In the genomic region with DNA sequence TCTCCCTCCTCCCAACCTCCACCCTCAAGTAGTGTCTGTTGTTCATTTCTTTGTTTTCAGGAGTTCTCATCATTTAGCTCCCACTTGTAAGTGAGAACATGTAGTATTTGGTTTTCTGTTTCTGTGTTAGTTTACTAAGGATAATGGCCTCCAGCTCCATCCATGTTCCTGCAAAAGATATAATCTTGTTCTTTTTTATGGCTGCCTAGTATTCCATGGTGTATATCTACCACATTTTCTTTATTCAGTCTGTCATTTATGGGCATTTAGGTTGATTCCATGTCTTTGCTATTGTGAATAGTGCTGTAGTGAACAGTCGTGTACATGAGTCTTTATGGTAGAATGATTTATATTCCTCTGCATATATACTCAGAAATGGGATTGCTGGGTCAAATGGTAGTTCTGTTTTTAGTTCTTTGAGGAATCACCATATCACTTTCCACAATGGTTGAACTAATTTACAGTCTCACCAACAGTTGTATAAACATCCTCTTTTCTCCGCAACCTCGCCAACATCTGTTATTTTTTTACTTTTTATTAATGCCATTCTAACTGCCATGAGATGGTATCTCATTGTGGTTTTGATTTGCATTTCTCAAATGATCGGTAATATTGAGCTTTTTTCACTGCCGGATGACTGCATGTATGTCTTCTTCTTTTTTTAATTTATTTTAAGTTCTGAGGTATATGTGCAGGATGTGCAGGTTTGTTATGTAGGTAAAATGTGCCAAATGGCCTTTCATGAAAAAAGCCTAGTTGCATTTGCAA, we compare ENCODE assay signal across 4 cellular contexts. TPM values are rescaled to one million over a fixed set of nuclear protein-coding genes. Genes with fewer than 3 reads are reported as not detected.
"Had no signal": no experiment of that assay in that cellular context is flagged by ENCODE, and none has a peak within 500 bp of the region (broad histone marks: within the 10 kb centered on the region; RNA-seq: fewer than 3 reads in every experiment).

No MANE protein-coding gene starts in this region.

RNA-seq across cellular contexts. Expression of a gene that starts 54.6 kb away (rescaled TPM):
- total RNA-seq: HepG2, HFFc6, HT1080 had no signal
- polyA plus RNA-seq: HepG2, IgD-negative memory B cell had no signal
